In genomic region chr3:120094776-120095225, GRCh38 we compare ENCODE assay signal across 8 cellular contexts. TPM values are rescaled to one million over a fixed set of nuclear protein-coding genes. Genes with fewer than 3 reads are reported as not detected.
DNase-seq lines count a peak whose midpoint lies in the region; ATAC-seq, FAIRE-seq and TF ChIP-seq lines count a peak whose summit lies in the region.

No MANE protein-coding gene starts in this region.

- 2% methylated on average over 31 of the region's 31 CpGs for WGBS in A549 (ENCODE audit: missing lambda C conversion rate)

- CTCF ChIA-PET in A549 (lab: Yijun Ruan, JAX) = interaction anchor here (1.4 to 2.2 kb wide), 2 partner anchors 27 to 203 kb away, joined by 3 to 8 read pairs; no protein-coding TSS in a partner anchor

- ATAC-seq in A549 = peak; percentile 84 to 89
- peak; percentile 71 for ATAC-seq in HG02840 (IDR thresholded peaks at IDR 0.05; ENCODE audit: low FRiP score, unreplicated experiment)
- ATAC-seq in SK-N-SH treated with all-trans-retinoic acid at 6 μM for 48 hours = peak; percentile 85

- no peak for TF ChIP-seq EP300 in A549 (IDR thresholded peaks at IDR 0.05)

- H3K4me3 ChIP-seq in A549 = peak overlapping the region; percentile 80

- no peak for TF ChIP-seq CTCF in A549 (IDR thresholded peaks at IDR 0.05)

- H3K9me3 ChIP-seq in A549 = no peaks in the 10 kb centered on the region

- peak overlapping the region; percentile 95 to 99 for H3K27ac ChIP-seq in A549

- H3K4me2 ChIP-seq in A549 = peak overlapping the region; percentile 91; the same call in 1 of the 3 replicates

- peak; percentile 98 to 100 for DNase-seq in A549 (ENCODE audit: low read depth in 1 of 2, low spot score in 1 of 2)
- DNase-seq in GM12891 (ENCODE audit: insufficient read length, low spot score) = peak; percentile 78
- DNase-seq in NCI-H128 (lab: John Stamatoyannopoulos, UW; ENCODE audit: unreplicated experiment) = peak; percentile 100
- DNase-seq in cerebellar cortex (ENCODE audit: low spot score) = peak; percentile 100
- DNase-seq in iris pigment epithelial cell (ENCODE audit: low read depth) = peak; percentile 100
- peak; percentile 99 for DNase-seq in smooth muscle cell of the brain vasculature (ENCODE audit: low read depth, low spot score)

- no peak for TF ChIP-seq RAD21 in A549 (conservative IDR thresholded peaks at IDR 0.05 in 1 of 2, IDR thresholded peaks at IDR 0.05 in 1 of 2)

- TF ChIP-seq POLR2A in A549 (IDR thresholded peaks at IDR 0.05; ENCODE audit: low read length) (no peak), GM12891 (IDR thresholded peaks at IDR 0.05; ENCODE audit: low read depth, low read length) (no peak)

- peak; percentile 98 for FAIRE-seq in A549 (lab: Jason Lieb, UNC)
- no peak for FAIRE-seq in GM12891 (lab: Jason Lieb, UNC)

- POLR2A ChIA-PET in A549 (lab: Yijun Ruan, JAX) = interaction anchor here (0.6 to 3.0 kb wide), 38 partner anchors 8 to 631 kb away, joined by 3 to 49 read pairs (median 5); partner anchors contain the start of genes LRRC58 and TMEM39A

- H3K4me1 ChIP-seq in A549 = peaks cover 25% of the 10 kb centered on the region

TF ChIP-seq in A549, 52 proteins besides CTCF, POLR2A, EP300 and RAD21 (continues in another document):
- TF ChIP-seq HOXA7 (CRISPR knock-in tag; IDR thresholded peaks at IDR 0.05) = no peak
- peak; percentile 47; the same call in 1 of the 2 replicates for TF ChIP-seq MAZ (IDR thresholded peaks at IDR 0.05; ENCODE audit: borderline replicate concordance, low read depth, low read length)
- TF ChIP-seq RFX5 (IDR thresholded peaks at IDR 0.05) = peak; percentile 89
- TF ChIP-seq, protein P1, sequence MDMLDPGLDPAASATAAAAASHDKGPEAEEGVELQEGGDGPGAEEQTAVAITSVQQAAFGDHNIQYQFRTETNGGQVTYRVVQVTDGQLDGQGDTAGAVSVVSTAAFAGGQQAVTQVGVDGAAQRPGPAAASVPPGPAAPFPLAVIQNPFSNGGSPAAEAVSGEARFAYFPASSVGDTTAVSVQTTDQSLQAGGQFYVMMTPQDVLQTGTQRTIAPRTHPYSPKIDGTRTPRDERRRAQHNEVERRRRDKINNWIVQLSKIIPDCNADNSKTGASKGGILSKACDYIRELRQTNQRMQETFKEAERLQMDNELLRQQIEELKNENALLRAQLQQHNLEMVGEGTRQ (IDR thresholded peaks at IDR 0.05) = no peak
- 0 out of 2 replicates have a peak, but pooled peaks have one; percentile 33 for TF ChIP-seq TP53 (CRISPR knock-in tag; IDR thresholded peaks at IDR 0.05)
- 0 out of 2 replicates have a peak, but pooled peaks have one; percentile 53 for TF ChIP-seq ZSCAN20 (CRISPR knock-in tag; IDR thresholded peaks at IDR 0.05)
- TF ChIP-seq EHF (CRISPR knock-in tag; IDR thresholded peaks at IDR 0.05) = peak; percentile 72; the same call in 1 of the 2 replicates
- no peak for TF ChIP-seq HEYL (CRISPR knock-in tag; IDR thresholded peaks at IDR 0.05)
- TF ChIP-seq MAFK (IDR thresholded peaks at IDR 0.05; ENCODE audit: partially characterized antibody) = peak; percentile 36
- TF ChIP-seq, protein P2, sequence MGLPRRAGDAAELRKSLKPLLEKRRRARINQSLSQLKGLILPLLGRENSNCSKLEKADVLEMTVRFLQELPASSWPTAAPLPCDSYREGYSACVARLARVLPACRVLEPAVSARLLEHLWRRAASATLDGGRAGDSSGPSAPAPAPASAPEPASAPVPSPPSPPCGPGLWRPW (IDR thresholded peaks at IDR 0.05) = no peak
- TF ChIP-seq, protein P3, sequence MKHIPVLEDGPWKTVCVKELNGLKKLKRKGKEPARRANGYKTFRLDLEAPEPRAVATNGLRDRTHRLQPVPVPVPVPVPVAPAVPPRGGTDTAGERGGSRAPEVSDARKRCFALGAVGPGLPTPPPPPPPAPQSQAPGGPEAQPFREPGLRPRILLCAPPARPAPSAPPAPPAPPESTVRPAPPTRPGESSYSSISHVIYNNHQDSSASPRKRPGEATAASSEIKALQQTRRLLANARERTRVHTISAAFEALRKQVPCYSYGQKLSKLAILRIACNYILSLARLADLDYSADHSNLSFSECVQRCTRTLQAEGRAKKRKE (CRISPR knock-in tag; IDR thresholded peaks at IDR 0.05; ENCODE audit: low read depth) = peak; percentile 64; the same call in 1 of the 2 replicates

TF ChIP-seq in GM12891, 5 proteins besides CTCF, POLR2A, EP300 and RAD21:
- TF ChIP-seq POU2F2 (IDR thresholded peaks at IDR 0.05; ENCODE audit: low read depth, low read length) = no peak
- TF ChIP-seq TAF1 (IDR thresholded peaks at IDR 0.05; ENCODE audit: low read depth, low read length) = no peak
- no peak for TF ChIP-seq POLR2AphosphoS5 (IDR thresholded peaks at IDR 0.05; ENCODE audit: low read depth, low read length)
- no peak for TF ChIP-seq PAX5 (IDR thresholded peaks at IDR 0.05; ENCODE audit: insufficient read depth, low read length, severe bottlenecking)
- peak; percentile 64 for TF ChIP-seq SPI1 (IDR thresholded peaks at IDR 0.05; ENCODE audit: low read depth, low read length)

TF ChIP-seq in SK-N-SH treated with all-trans-retinoic acid at 6 μM for 48 hours, 23 proteins besides CTCF, POLR2A, EP300 and RAD21:
- no peak for TF ChIP-seq BACH2 (CRISPR knock-in tag; IDR thresholded peaks at IDR 0.05; ENCODE audit: borderline replicate concordance)
- TF ChIP-seq, protein P4, sequence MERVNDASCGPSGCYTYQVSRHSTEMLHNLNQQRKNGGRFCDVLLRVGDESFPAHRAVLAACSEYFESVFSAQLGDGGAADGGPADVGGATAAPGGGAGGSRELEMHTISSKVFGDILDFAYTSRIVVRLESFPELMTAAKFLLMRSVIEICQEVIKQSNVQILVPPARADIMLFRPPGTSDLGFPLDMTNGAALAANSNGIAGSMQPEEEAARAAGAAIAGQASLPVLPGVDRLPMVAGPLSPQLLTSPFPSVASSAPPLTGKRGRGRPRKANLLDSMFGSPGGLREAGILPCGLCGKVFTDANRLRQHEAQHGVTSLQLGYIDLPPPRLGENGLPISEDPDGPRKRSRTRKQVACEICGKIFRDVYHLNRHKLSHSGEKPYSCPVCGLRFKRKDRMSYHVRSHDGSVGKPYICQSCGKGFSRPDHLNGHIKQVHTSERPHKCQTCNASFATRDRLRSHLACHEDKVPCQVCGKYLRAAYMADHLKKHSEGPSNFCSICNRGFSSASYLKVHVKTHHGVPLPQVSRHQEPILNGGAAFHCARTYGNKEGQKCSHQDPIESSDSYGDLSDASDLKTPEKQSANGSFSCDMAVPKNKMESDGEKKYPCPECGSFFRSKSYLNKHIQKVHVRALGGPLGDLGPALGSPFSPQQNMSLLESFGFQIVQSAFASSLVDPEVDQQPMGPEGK (CRISPR knock-in tag; IDR thresholded peaks at IDR 0.05; ENCODE audit: borderline replicate concordance) = peak; percentile 59; the same call in 1 of the 2 replicates

RNA-seq across cellular contexts. Expression of gene GSK3B, which starts 0.6 kb away (rescaled TPM):
- polyA plus RNA-seq in A549 (2011; rRNA removed) = 49.8 and 55.8 TPM in 2 replicates
- 14.9 and 17.9 TPM in 2 replicates for polyA plus RNA-seq in A549 (2012; cell fraction: cytosol; rRNA removed)
- 4.4 and 8.8 TPM in 2 replicates for polyA plus RNA-seq in A549 (2012; cell fraction: nucleus; rRNA removed)
- 26.4 to 30.0 TPM (median 26.7 TPM) in 3 replicates for polyA plus RNA-seq in A549 (2017; fragmentation: RNase III; extraction: RNeasy Plus Mini Kit Qiagen cat#74134 plus additional on column Dnase treatment)
- 104 and 106 TPM in 2 replicates for polyA minus RNA-seq in A549 (2011; rRNA and poly(A)+ RNA removed)
- polyA plus RNA-seq in GM12891 (2012; ENCODE audit: low read depth, missing spikeins) = 20.8 TPM

Comparison
In these comparisons a context has a peak if more than half of its experiments do, and no peak if none do; other contexts are left out.
1. Peak in every context shown above with its lines: DNase-seq, ATAC-seq, H3K4me3 ChIP-seq and H3K27ac ChIP-seq.